ENCODE assay signal across 11 cellular contexts in the genomic region with DNA sequence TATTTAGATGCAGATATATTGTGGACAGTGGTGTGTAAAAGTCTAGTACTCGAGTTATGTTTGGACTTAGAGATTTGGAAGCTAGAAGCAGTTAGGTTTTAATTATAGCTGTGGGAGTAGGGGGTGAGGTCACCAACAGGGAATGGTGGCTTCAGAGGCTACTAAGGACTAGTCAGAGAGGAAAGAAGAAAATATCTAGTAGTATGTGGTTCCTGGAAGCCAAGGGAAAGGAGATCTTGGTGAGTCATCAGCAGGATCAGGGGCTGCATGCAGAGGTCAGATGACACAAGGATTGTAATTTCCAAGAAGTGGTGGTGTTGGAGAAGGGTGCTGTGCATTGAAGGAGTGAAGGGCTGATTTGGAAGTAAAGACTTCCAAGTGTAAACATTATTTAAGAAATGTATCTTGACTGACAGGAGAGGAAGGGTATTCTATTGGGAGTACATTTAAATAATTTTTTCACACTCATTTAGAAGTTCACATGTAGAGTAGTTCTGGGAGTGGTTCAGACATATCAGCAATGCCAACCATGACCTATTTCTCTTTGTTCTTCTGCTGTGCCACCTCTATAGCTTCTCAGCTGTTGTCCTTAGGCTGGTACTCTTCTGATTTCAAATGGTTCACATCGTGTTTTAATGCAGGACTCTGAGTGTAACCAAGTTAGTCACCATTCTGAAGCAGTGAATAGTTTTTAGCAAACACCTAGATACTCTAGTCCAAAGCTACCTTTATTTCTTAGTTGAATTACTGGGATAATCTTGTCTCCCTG. TPM values are rescaled to one million over a fixed set of nuclear protein-coding genes. Genes with fewer than 3 reads are reported as not detected.
DNase-seq lines count a peak whose midpoint lies in the region; ATAC-seq, FAIRE-seq and TF ChIP-seq lines count a peak whose summit lies in the region.
"Had no signal": no experiment of that assay in that cellular context is flagged by ENCODE, and none has a peak within 500 bp of the region (broad histone marks: within the 10 kb centered on the region; RNA-seq: fewer than 3 reads in every experiment).

No MANE protein-coding gene starts in this region.

- H3K27ac Mint-ChIP-seq in HFFc6 (peak overlapping the region; percentile 73), type B pancreatic cell (no peak overlapping the region)

- H3K9me3 Mint-ChIP-seq in HFFc6 (no peaks in the 10 kb centered on the region), type B pancreatic cell (no peaks in the 10 kb centered on the region)

- H3K9me3 ChIP-seq in kidney (ENCODE audit: control insufficient read depth in 1 of 2, low read length in 2 of 2) = no peaks in the 10 kb centered on the region
- H3K9me3 ChIP-seq: stomach had no signal

- TF ChIP-seq CTCF in HFFc6 (IDR thresholded peaks at IDR 0.05) (no peak), type B pancreatic cell (conservative IDR thresholded peaks at IDR 0.05) (no peak), kidney (IDR thresholded peaks at IDR 0.05; ENCODE audit: borderline replicate concordance, extremely low read depth, insufficient read depth) (no peak)

- H3K27me3 Mint-ChIP-seq in HFFc6 (ENCODE audit: insufficient read depth) (no peaks in the 10 kb centered on the region; the same call in 1 of the 2 replicates), type B pancreatic cell (no peaks in the 10 kb centered on the region)

- intact Hi-C loops in kidney (cut with DNase I) = no loop called here

- H3K36me3 Mint-ChIP-seq in HFFc6 (ENCODE audit: low read depth) = peaks cover 27% of the 10 kb centered on the region
- peaks cover 33% of the 10 kb centered on the region for H3K36me3 Mint-ChIP-seq in type B pancreatic cell

- peak overlapping the region; percentile 54 for H3K4me3 Mint-ChIP-seq in HFFc6
- H3K4me3 Mint-ChIP-seq in type B pancreatic cell = no peak overlapping the region

- H3K9ac ChIP-seq in kidney (ENCODE audit: low read length in 2 of 2) = no peak overlapping the region

- H3K4me1 ChIP-seq in kidney (ENCODE audit: control insufficient read depth in 1 of 2, insufficient read depth in 1 of 2, low read depth in 1 of 2, low read length in 2 of 2) = no peaks in the 10 kb centered on the region

- H3K27ac ChIP-seq in kidney (ENCODE audit: low read depth in 2 of 2, low read length in 2 of 2) = no peak overlapping the region
- H3K27ac ChIP-seq: skin epidermis had no signal

- FAIRE-seq in kidney (lab: Jason Lieb, UNC) = no peak

- peaks cover 39% of the 10 kb centered on the region for H3K4me1 Mint-ChIP-seq in HFFc6 (ENCODE audit: low read depth)
- H3K4me1 Mint-ChIP-seq in type B pancreatic cell (ENCODE audit: unreplicated experiment) = no peaks in the 10 kb centered on the region

- no peak overlapping the region for H3K4me3 ChIP-seq in kidney (ENCODE audit: low read length in 2 of 2)
- H3K4me3 ChIP-seq: skin epidermis, stomach had no signal

- DNase-seq in AG08396 (ENCODE audit: low spot score) (peak; percentile 79), HFFc6 (peak; percentile 89), amniotic stem cell (lab: John Stamatoyannopoulos, UW) (peak; percentile 45), kidney tubule cell (ENCODE audit: low spot score) (peak; percentile 93), type B pancreatic cell (ENCODE audit: extremely low spot score, unreplicated experiment) (no peak), kidney (no peak)
- DNase-seq: NCI-H2171 treated with DMSO at 0.1 percent for 48 hours, stomach had no signal

- ATAC-seq in HG03354 (IDR thresholded peaks at IDR 0.05; ENCODE audit: poor library complexity, severe bottlenecking, unreplicated experiment) (no peak), GM19463 (IDR thresholded peaks at IDR 0.05; ENCODE audit: unreplicated experiment) (no peak)

- peaks cover 22% of the 10 kb centered on the region in 2 donors for H3K36me3 ChIP-seq in kidney (ENCODE audit: control insufficient read depth in 1 of 2, insufficient read depth in 2 of 2, low read length in 2 of 2)

RNA-seq across cellular contexts. Expression of a gene that starts 59.2 kb away (rescaled TPM):
- total RNA-seq in HFFc6 (2021; fragmentation: NEBNext Ultra II Directional; extraction: Animal tissue kit (Norgen Biotek cat#: 25700)) = 100 to 1,000 TPM in 1 of 6 experiments, 10 to 100 TPM in 5; 64.5 to 119 (median 87.8) TPM
- total RNA-seq in type B pancreatic cell (ENCODE audit: low replicate concordance) (95.8 and 96.5 TPM in 2 replicates), kidney (58.8 TPM)
- polyA plus RNA-seq in kidney (ENCODE audit: insufficient read depth, low read depth, low replicate concordance) = 33.6 TPM

Comparison
In these comparisons a context has a peak if more than half of its experiments do, and no peak if none do; other contexts are left out.
1. DNase-seq: peak in AG08396 (single experiment), HFFc6 (single experiment), amniotic stem cell (single experiment) and kidney tubule cell (single experiment); none in type B pancreatic cell (single experiment) and kidney (single experiment).